15 cellular contexts compared by ENCODE assay signal in genomic region chr7:19984231-19984632, GRCh38.
DNase-seq lines count a peak whose midpoint lies in the region; ATAC-seq and TF ChIP-seq lines count a peak whose summit lies in the region.
"Had no signal": no experiment of that assay in that cellular context is flagged by ENCODE, and none has a peak within 500 bp of the region (broad histone marks: within the 10 kb centered on the region; RNA-seq: fewer than 3 reads in every experiment).

No MANE protein-coding gene starts in this region.

- H3K36me3 ChIP-seq in neural progenitor cell (no peaks in the 10 kb centered on the region), psoas muscle (ENCODE audit: insufficient read depth in 1 of 2, low read depth in 1 of 2) (no peaks in the 10 kb centered on the region)
- H3K36me3 ChIP-seq: heart left ventricle had no signal

- in situ Hi-C loops in SK-MEL-5 (cut with HindIII; ENCODE audit: low pct_unique_long_range_greater_than_20kb, low sequenced_read_pairs), result no loop called here

- no peaks in the 10 kb centered on the region for H3K36me3 Mint-ChIP-seq in activated CD8-positive, alpha-beta T cell treated with anti-CD3 and anti-CD28 coated beads for 36 hours (ENCODE audit: low read depth)
- H3K36me3 Mint-ChIP-seq in activated CD8-positive, alpha-beta T cell treated with anti-CD3 and anti-CD28 coated beads, Interleukin-2, amount 10 ng/mL, durations not matched to agents 7 days and 5 days (ENCODE audit: low read depth), result no peaks in the 10 kb centered on the region
- no peaks in the 10 kb centered on the region for H3K36me3 Mint-ChIP-seq in neural progenitor cell

- no peak overlapping the region for H2AFZ ChIP-seq in neural progenitor cell (replicated peaks)

- H3K4me3 Mint-ChIP-seq in activated CD8-positive, alpha-beta T cell treated with anti-CD3 and anti-CD28 coated beads for 36 hours, result no peak overlapping the region
- no peak overlapping the region for H3K4me3 Mint-ChIP-seq in activated CD8-positive, alpha-beta T cell treated with anti-CD3 and anti-CD28 coated beads, Interleukin-2, amount 10 ng/mL, durations not matched to agents 7 days and 5 days
- no peak overlapping the region for H3K4me3 Mint-ChIP-seq in neural progenitor cell
- H3K4me3 Mint-ChIP-seq: activated T-cell treated with anti-CD3 and anti-CD28 coated beads, Interleukin-2, amount 50 U/mL, for 72 hours had no signal

- no peak overlapping the region for H3K4me2 ChIP-seq in neural progenitor cell

- H3K27me3 Mint-ChIP-seq in activated CD8-positive, alpha-beta T cell treated with anti-CD3 and anti-CD28 coated beads for 36 hours, result no peaks in the 10 kb centered on the region
- H3K27me3 Mint-ChIP-seq in activated CD8-positive, alpha-beta T cell treated with anti-CD3 and anti-CD28 coated beads, Interleukin-2, amount 10 ng/mL, durations not matched to agents 7 days and 5 days (ENCODE audit: low read depth), result no peaks in the 10 kb centered on the region
- H3K27me3 Mint-ChIP-seq in neural progenitor cell (ENCODE audit: insufficient read depth, low read depth), result no peaks in the 10 kb centered on the region

- H3F3A ChIP-seq in neural progenitor cell (ENCODE audit: low read depth), result no peaks in the 10 kb centered on the region

- intact Hi-C loops in activated CD8-positive, alpha-beta T cell treated with anti-CD3 and anti-CD28 coated beads for 36 hours (cut with micrococcal nuclease), result no loop called here
- intact Hi-C loops in posterior vena cava (cut with DNase I) (loop anchor here in 1 of 2 donors (5.0 kb wide), 1 partner anchor 38 kb away; no protein-coding TSS in a partner anchor), psoas muscle (cut with DNase I) (no loop called here)

- no peaks in the 10 kb centered on the region for H3K27me3 ChIP-seq in neural progenitor cell
- H3K27me3 ChIP-seq in psoas muscle (ENCODE audit: insufficient read depth in 3 of 3, low read length in 2 of 3), result no peaks in the 10 kb centered on the region
- H3K27me3 ChIP-seq: heart left ventricle had no signal

- POLR2A ChIA-PET in activated CD8-positive, alpha-beta T cell treated with anti-CD3 and anti-CD28 coated beads for 36 hours (lab: Charles Lee), result no interaction called here
- POLR2A ChIA-PET in activated CD8-positive, alpha-beta T cell treated with anti-CD3 and anti-CD28 coated beads, Interleukin-2, amount 10 ng/mL, durations not matched to agents 7 days and 5 days (lab: Charles Lee), result no interaction called here

- peaks cover 1% of the 10 kb centered on the region for H3K9me3 Mint-ChIP-seq in activated CD8-positive, alpha-beta T cell treated with anti-CD3 and anti-CD28 coated beads for 36 hours
- H3K9me3 Mint-ChIP-seq in activated CD8-positive, alpha-beta T cell treated with anti-CD3 and anti-CD28 coated beads, Interleukin-2, amount 10 ng/mL, durations not matched to agents 7 days and 5 days (ENCODE audit: insufficient read depth), result no peaks in the 10 kb centered on the region
- H3K9me3 Mint-ChIP-seq in neural progenitor cell, result no peaks in the 10 kb centered on the region

- H3K27ac ChIP-seq in neural progenitor cell (no peak overlapping the region), psoas muscle (no peak overlapping the region)
- H3K27ac ChIP-seq: coronary artery, heart left ventricle had no signal

- H3K79me2 ChIP-seq in neural progenitor cell (ENCODE audit: low read depth), result no peaks in the 10 kb centered on the region

- WGBS in psoas muscle, 3 donors, result 82 to 90% (median 86%) methylated on average over 3 of the region's 3 CpGs

- no peak for ATAC-seq in activated CD8-positive, alpha-beta T cell treated with anti-CD3 and anti-CD28 coated beads for 36 hours
- ATAC-seq in activated CD8-positive, alpha-beta T cell treated with anti-CD3 and anti-CD28 coated beads, Interleukin-2, amount 10 ng/mL, durations not matched to agents 7 days and 5 days, result no peak
- peak; percentile 17 for ATAC-seq in HG03432 (IDR thresholded peaks at IDR 0.05; ENCODE audit: unreplicated experiment)
- ATAC-seq in GM21619 (IDR thresholded peaks at IDR 0.05; ENCODE audit: unreplicated experiment), result no peak
- no peak for ATAC-seq in psoas muscle
- ATAC-seq: activated T-cell treated with anti-CD3 and anti-CD28 coated beads, Interleukin-2, amount 50 U/mL, for 72 hours; heart left ventricle had no signal

- no peak for TF ChIP-seq CTCF in activated CD8-positive, alpha-beta T cell treated with anti-CD3 and anti-CD28 coated beads for 36 hours (IDR thresholded peaks at IDR 0.05)
- peak; percentile 22 for TF ChIP-seq CTCF in neural progenitor cell (IDR thresholded peaks at IDR 0.05)
- no peak for TF ChIP-seq CTCF in psoas muscle (IDR thresholded peaks at IDR 0.05)

- H3K4me1 ChIP-seq in neural progenitor cell (peaks cover 3% of the 10 kb centered on the region), psoas muscle (no peaks in the 10 kb centered on the region)
- H3K4me1 ChIP-seq: heart left ventricle had no signal

- no peaks in the 10 kb centered on the region for H3K4me1 Mint-ChIP-seq in activated CD8-positive, alpha-beta T cell treated with anti-CD3 and anti-CD28 coated beads for 36 hours (ENCODE audit: low read depth)
- no peaks in the 10 kb centered on the region for H3K4me1 Mint-ChIP-seq in activated CD8-positive, alpha-beta T cell treated with anti-CD3 and anti-CD28 coated beads, Interleukin-2, amount 10 ng/mL, durations not matched to agents 7 days and 5 days (ENCODE audit: low read depth)
- H3K4me1 Mint-ChIP-seq in neural progenitor cell, result no peaks in the 10 kb centered on the region

- H4K20me1 ChIP-seq in neural progenitor cell (ENCODE audit: low read depth), result no peaks in the 10 kb centered on the region

- H3K9me3 ChIP-seq in neural progenitor cell (ENCODE audit: low read depth) (no peaks in the 10 kb centered on the region), psoas muscle (no peaks in the 10 kb centered on the region)

- no peak overlapping the region for H3K4me3 ChIP-seq in neural progenitor cell
- no peak overlapping the region for H3K4me3 ChIP-seq in psoas muscle
- H3K4me3 ChIP-seq: coronary artery, heart left ventricle had no signal

- peak; percentile 3 for DNase-seq in activated CD8-positive, alpha-beta T cell treated with anti-CD3 and anti-CD28 coated beads for 36 hours
- DNase-seq in activated CD8-positive, alpha-beta T cell treated with anti-CD3 and anti-CD28 coated beads, Interleukin-2, amount 10 ng/mL, durations not matched to agents 7 days and 5 days, result no peak
- DNase-seq in SK-MEL-5 (ENCODE audit: low read depth, low spot score) (peak; percentile 42), neural progenitor cell (ENCODE audit: low spot score) (peak; percentile 46), posterior vena cava (ENCODE audit: low spot score) (no peak), psoas muscle (no peak)
- DNase-seq: activated CD4-positive, alpha-beta T cell treated with anti-CD3 and anti-CD28 coated beads, Interleukin-2, amount 50 U/mL, for 1 hour; activated T-cell treated with anti-CD3 and anti-CD28 coated beads, Interleukin-2, amount 50 U/mL, for 72 hours; heart left ventricle; NCI-H1048; NCI-H446; substantia nigra had no signal

- CTCF ChIA-PET in activated CD8-positive, alpha-beta T cell treated with anti-CD3 and anti-CD28 coated beads for 36 hours (lab: Charles Lee), result interaction anchor here (1.0 kb wide), 1 partner anchor 12 kb away, joined by 3 read pairs; no protein-coding TSS in a partner anchor
- CTCF ChIA-PET in activated CD8-positive, alpha-beta T cell treated with anti-CD3 and anti-CD28 coated beads, Interleukin-2, amount 10 ng/mL, durations not matched to agents 7 days and 5 days (lab: Charles Lee), result no interaction called here

- H3K9ac ChIP-seq in neural progenitor cell, result no peak overlapping the region

- H3K27ac Mint-ChIP-seq in activated CD8-positive, alpha-beta T cell treated with anti-CD3 and anti-CD28 coated beads for 36 hours, result no peak overlapping the region
- no peak overlapping the region for H3K27ac Mint-ChIP-seq in activated CD8-positive, alpha-beta T cell treated with anti-CD3 and anti-CD28 coated beads, Interleukin-2, amount 10 ng/mL, durations not matched to agents 7 days and 5 days
- no peak overlapping the region for H3K27ac Mint-ChIP-seq in neural progenitor cell
- H3K27ac Mint-ChIP-seq: activated T-cell treated with anti-CD3 and anti-CD28 coated beads, Interleukin-2, amount 50 U/mL, for 72 hours had no signal

Comparison
In these comparisons a context has a peak if more than half of its experiments do, and no peak if none do; other contexts are left out.
1. DNase-seq: peak in activated CD8-positive, alpha-beta T cell treated with anti-CD3 and anti-CD28 coated beads for 36 hours (single experiment), SK-MEL-5 (single experiment) and neural progenitor cell (single experiment); none in activated CD8-positive, alpha-beta T cell treated with anti-CD3 and anti-CD28 coated beads, Interleukin-2, amount 10 ng/mL, durations not matched to agents 7 days and 5 days (single experiment), posterior vena cava (single experiment) and psoas muscle (0 of 2).